In genomic region chr6:36544228-36544627, GRCh38 we compare ENCODE assay signal across 9 cellular contexts. TPM values are rescaled to one million over a fixed set of nuclear protein-coding genes. Genes with fewer than 3 reads are reported as not detected.
DNase-seq lines count a peak whose midpoint lies in the region; ATAC-seq lines count a peak whose summit lies in the region.
"Had no signal": no experiment of that assay in that cellular context is flagged by ENCODE, and none has a peak within 500 bp of the region (broad histone marks: within the 10 kb centered on the region; RNA-seq: fewer than 3 reads in every experiment).

No MANE protein-coding gene starts in this region.

- H3K36me3 ChIP-seq in MG63 = peaks cover 15% of the 10 kb centered on the region

- H3K9me3 ChIP-seq in MG63 = no peaks in the 10 kb centered on the region

- no peak overlapping the region for H3K4me3 ChIP-seq in MG63

- ATAC-seq in HG02678 (IDR thresholded peaks at IDR 0.05; ENCODE audit: unreplicated experiment) (no peak), GM21381 (IDR thresholded peaks at IDR 0.05; ENCODE audit: unreplicated experiment) (no peak)
- ATAC-seq: esophagus mucosa had no signal

- H3K27me3 ChIP-seq in MG63 = no peaks in the 10 kb centered on the region

- DNase-seq in AG08395 (ENCODE audit: low spot score) = peak; percentile 71
- DNase-seq in LHCN-M2 (ENCODE audit: low read depth) = peak; percentile 54
- DNase-seq in activated gamma-delta T cell treated with anti-CD3 and anti-CD28 coated beads, Interleukin-2, amount 50 U/mL, for 16 hours (ENCODE audit: low read depth) = peak; percentile 42
- peak; percentile 26 for DNase-seq in myocyte (ENCODE audit: low read depth)
- DNase-seq in NCI-H2171 (lab: John Stamatoyannopoulos, UW) = no peak
- DNase-seq in MG63 = no peak

RNA-seq across cellular contexts. Expression of gene STK38, which starts 3.1 kb away (rescaled TPM):
- total RNA-seq in LHCN-M2 (2014; rRNA removed) (29.5 and 36.9 TPM in 2 replicates), myocyte (39.8 and 47.4 TPM in 2 replicates)
- 38.4 TPM for polyA plus RNA-seq in LHCN-M2 (2012)
- 44.2 TPM for polyA plus RNA-seq in myocyte (2012)
- total RNA-seq in MG63 (2014; rRNA removed; shearing (Covaris generic); ENCODE audit: low replicate concordance) = 13.8 and 17.3 TPM in 2 replicates

RNA-seq across cellular contexts. Expression of gene SRSF3, which starts 49.9 kb away (rescaled TPM):
- 137 and 181 TPM in 2 replicates for total RNA-seq in LHCN-M2 (2014; rRNA removed)
- 287 TPM for polyA plus RNA-seq in LHCN-M2 (2012)
- 99.5 and 155 TPM in 2 replicates for total RNA-seq in myocyte
- 181 TPM for polyA plus RNA-seq in myocyte (2012)
- 168 and 271 TPM in 2 replicates for total RNA-seq in MG63 (2014; rRNA removed; shearing (Covaris generic); ENCODE audit: low replicate concordance)

Comparison
In these comparisons a context has a peak if more than half of its experiments do, and no peak if none do; other contexts are left out.
1. DNase-seq: peak in AG08395 (single experiment), LHCN-M2 (single experiment), activated gamma-delta T cell treated with anti-CD3 and anti-CD28 coated beads, Interleukin-2, amount 50 U/mL, for 16 hours (single experiment) and myocyte (single experiment); none in NCI-H2171 (single experiment) and MG63 (single experiment).